ENCODE assay signal across 20 cellular contexts in genomic region chr13:79497852-79498251, GRCh38. TPM values are rescaled to one million over a fixed set of nuclear protein-coding genes. Genes with fewer than 3 reads are reported as not detected.
DNase-seq lines count a peak whose midpoint lies in the region; ATAC-seq and TF ChIP-seq lines count a peak whose summit lies in the region.
"Had no signal": no experiment of that assay in that cellular context is flagged by ENCODE, and none has a peak within 500 bp of the region (broad histone marks: within the 10 kb centered on the region; RNA-seq: fewer than 3 reads in every experiment).

No MANE protein-coding gene starts in this region.

- no peak for ATAC-seq in activated T-cell treated with anti-CD3 and anti-CD28 coated beads, Interleukin-2, amount 50 U/mL, for 72 hours (replicated peaks in 1 of 2)
- peak; percentile 64 for ATAC-seq in left colon
- ATAC-seq: Panc1 had no signal

- peaks cover 80% of the 10 kb centered on the region for H3K4me1 Mint-ChIP-seq in T-helper 1 cell treated with Interleukin-12 subunit alpha and Interleukin-12 subunit beta and Interleukin-4 antibody, amounts not matched to agents 30 μg/mL and 1 μg/mL, for 36 hours (ENCODE audit: low read depth)
- peaks cover 99% of the 10 kb centered on the region for H3K4me1 Mint-ChIP-seq in activated T-cell treated with anti-CD3 and anti-CD28 coated beads, Interleukin-2, amount 50 U/mL, for 72 hours (ENCODE audit: low read depth)
- peaks cover 65% of the 10 kb centered on the region for H3K4me1 Mint-ChIP-seq in HFFc6 (ENCODE audit: low read depth)
- H3K4me1 Mint-ChIP-seq: CD14-positive monocyte had no signal

- intact Hi-C loops in left colon (cut with DNase I, micrococcal nuclease), result no loop called here

- H3K9me3 Mint-ChIP-seq in T-helper 1 cell treated with Interleukin-12 subunit alpha and Interleukin-12 subunit beta and Interleukin-4 antibody, amounts not matched to agents 30 μg/mL and 1 μg/mL, for 36 hours, result no peaks in the 10 kb centered on the region
- H3K9me3 Mint-ChIP-seq in activated T-cell treated with anti-CD3 and anti-CD28 coated beads, Interleukin-2, amount 50 U/mL, for 72 hours, result no peaks in the 10 kb centered on the region
- no peaks in the 10 kb centered on the region; the same call in 1 of the 2 replicates for H3K9me3 Mint-ChIP-seq in HFFc6
- H3K9me3 Mint-ChIP-seq: IgD-negative memory B cell had no signal

- H3K27ac Mint-ChIP-seq in T-helper 1 cell treated with Interleukin-12 subunit alpha and Interleukin-12 subunit beta and Interleukin-4 antibody, amounts not matched to agents 30 μg/mL and 1 μg/mL, for 36 hours, result no peak overlapping the region
- H3K27ac Mint-ChIP-seq in activated T-cell treated with anti-CD3 and anti-CD28 coated beads, Interleukin-2, amount 50 U/mL, for 72 hours, result peak overlapping the region; percentile 10
- H3K27ac Mint-ChIP-seq in HFFc6, result peak overlapping the region; percentile 0; the same call in 1 of the 2 replicates
- H3K27ac Mint-ChIP-seq: CD14-positive monocyte, IgD-negative memory B cell had no signal

- no peak for TF ChIP-seq CTCF in HFFc6 (IDR thresholded peaks at IDR 0.05)

- peak overlapping the region; percentile 16 for H3K4me3 Mint-ChIP-seq in T-helper 1 cell treated with Interleukin-12 subunit alpha and Interleukin-12 subunit beta and Interleukin-4 antibody, amounts not matched to agents 30 μg/mL and 1 μg/mL, for 36 hours
- peak overlapping the region; percentile 20 to 38 for H3K4me3 Mint-ChIP-seq in activated T-cell treated with anti-CD3 and anti-CD28 coated beads, Interleukin-2, amount 50 U/mL, for 72 hours
- H3K4me3 Mint-ChIP-seq in HFFc6, result no peak overlapping the region
- H3K4me3 Mint-ChIP-seq: IgD-negative memory B cell had no signal

- peaks cover 39% of the 10 kb centered on the region for H3K36me3 Mint-ChIP-seq in T-helper 1 cell treated with Interleukin-12 subunit alpha and Interleukin-12 subunit beta and Interleukin-4 antibody, amounts not matched to agents 30 μg/mL and 1 μg/mL, for 36 hours (ENCODE audit: low read depth)
- H3K36me3 Mint-ChIP-seq in activated T-cell treated with anti-CD3 and anti-CD28 coated beads, Interleukin-2, amount 50 U/mL, for 72 hours (ENCODE audit: insufficient read depth in 2 of 2), result peaks cover 10 to 13% of the 10 kb centered on the region in 2 donors
- H3K36me3 Mint-ChIP-seq in HFFc6 (ENCODE audit: low read depth), result peaks cover 29% of the 10 kb centered on the region
- H3K36me3 Mint-ChIP-seq: CD14-positive monocyte had no signal

- no peak for DNase-seq in T-helper 1 cell
- no peak for DNase-seq in activated T-cell treated with anti-CD3 and anti-CD28 coated beads, Interleukin-2, amount 50 U/mL, for 72 hours
- no peak for DNase-seq in activated T-cell treated with anti-CD3 and anti-CD28 coated beads for 4 hours
- no peak for DNase-seq in HFFc6
- no peak for DNase-seq in left colon
- DNase-seq in cerebellum (ENCODE audit: low spot score), result no peak
- DNase-seq in AG20443 (ENCODE audit: low spot score), result no peak
- DNase-seq: DMS79, H7, Kasumi-1, MG63, NCI-H1048, NCI-H1436, NCI-H1930, NCI-H345, NCI-H524 treated with DMSO at 0.1 percent for 48 hours had no signal

- no peaks in the 10 kb centered on the region for H3K27me3 Mint-ChIP-seq in T-helper 1 cell treated with Interleukin-12 subunit alpha and Interleukin-12 subunit beta and Interleukin-4 antibody, amounts not matched to agents 30 μg/mL and 1 μg/mL, for 36 hours (ENCODE audit: low read depth)
- no peaks in the 10 kb centered on the region for H3K27me3 Mint-ChIP-seq in activated T-cell treated with anti-CD3 and anti-CD28 coated beads, Interleukin-2, amount 50 U/mL, for 72 hours (ENCODE audit: low read depth)
- no peaks in the 10 kb centered on the region for H3K27me3 Mint-ChIP-seq in HFFc6 (ENCODE audit: insufficient read depth)

RNA-seq across cellular contexts. Expression of gene NDFIP2, which starts 16.9 kb away (rescaled TPM):
- total RNA-seq in activated T-cell treated with anti-CD3 and anti-CD28 coated beads, Interleukin-2, amount 50 U/mL, for 72 hours, result 100 to 1,000 TPM; 114 to 124 TPM
- 100 to 1,000 TPM in 2 of 6 experiments, 10 to 100 TPM in 4; 97.1 to 132 (median 99.7) TPM for total RNA-seq in HFFc6 (2021; fragmentation: NEBNext Ultra II Directional; extraction: Animal tissue kit (Norgen Biotek cat#: 25700))
- 100 to 1,000 TPM; 117 to 129 TPM for total RNA-seq in left colon
- total RNA-seq in cerebellum, result 28.9 TPM
